In genomic region chr19:11125994-11126685, GRCh38 we compare ENCODE assay signal across 8 cellular contexts. TPM values are rescaled to one million over a fixed set of nuclear protein-coding genes. Genes with fewer than 3 reads are reported as not detected.
DNase-seq lines count a peak whose midpoint lies in the region; ATAC-seq and TF ChIP-seq lines count a peak whose summit lies in the region.

No MANE protein-coding gene starts in this region.

- H3K79me2 ChIP-seq in osteoblast (ENCODE audit: insufficient read depth, low read length) = no peaks in the 10 kb centered on the region

- no peak overlapping the region for H3K4me2 ChIP-seq in osteoblast (ENCODE audit: insufficient read depth, low read length)

- H3K27me3 ChIP-seq in RWPE2 (ENCODE audit: insufficient read depth, poor library complexity, severe bottlenecking) (no peaks in the 10 kb centered on the region), foreskin keratinocyte (no peaks in the 10 kb centered on the region), osteoblast (ENCODE audit: insufficient read depth, low read length) (no peaks in the 10 kb centered on the region), tibial artery (no peaks in the 10 kb centered on the region)

- peak; percentile 78 for DNase-seq in COLO668 (lab: John Stamatoyannopoulos, UW; ENCODE audit: unreplicated experiment)
- DNase-seq in HT-29 (ENCODE audit: low spot score) = peak; percentile 75
- DNase-seq in RWPE2 (ENCODE audit: low spot score) = no peak
- DNase-seq in activated T-helper 2 cell treated with anti-CD3 and anti-CD28 coated beads, Interferon-gamma antibody, Interleukin-2, Interleukin-4, amounts not matched to agents 10 μg/mL and 5 μg/mL and 100 μg/mL, durations not matched to agents 14 hours and 24 hours and 36 hours (ENCODE audit: low spot score) = peak; percentile 55
- DNase-seq in foreskin keratinocyte = peak in 1 of 2 donors; percentile 44
- DNase-seq in osteoblast (ENCODE audit: insufficient read length, low spot score, missing footprints) = peak; percentile 86
- peak; percentile 81 to 87 for DNase-seq in tibial artery

- ATAC-seq in RWPE2 (ENCODE audit: low read depth) (peak; percentile 49), foreskin keratinocyte (peak; percentile 54), GM19397 (IDR thresholded peaks at IDR 0.05; ENCODE audit: unreplicated experiment) (no peak)

- H3K27me3 Mint-ChIP-seq in activated T-helper 2 cell treated with anti-CD3 and anti-CD28 coated beads, Interferon-gamma antibody, Interleukin-2, Interleukin-4, amounts not matched to agents 10 μg/mL and 5 μg/mL and 100 μg/mL, durations not matched to agents 14 hours and 24 hours and 36 hours (ENCODE audit: low read depth) = no peaks in the 10 kb centered on the region

- H3K36me3 Mint-ChIP-seq in activated T-helper 2 cell treated with anti-CD3 and anti-CD28 coated beads, Interferon-gamma antibody, Interleukin-2, Interleukin-4, amounts not matched to agents 10 μg/mL and 5 μg/mL and 100 μg/mL, durations not matched to agents 14 hours and 24 hours and 36 hours (ENCODE audit: low read depth) = peaks cover 53% of the 10 kb centered on the region

- intact Hi-C loops in activated T-helper 2 cell treated with anti-CD3 and anti-CD28 coated beads, Interferon-gamma antibody, Interleukin-2, Interleukin-4, amounts not matched to agents 10 μg/mL and 5 μg/mL and 100 μg/mL, durations not matched to agents 14 hours and 24 hours and 36 hours (cut with micrococcal nuclease) = no loop called here
- intact Hi-C loops in tibial artery (cut with DNase I; ENCODE audit: low total_unique reads) = no loop called here

- peak overlapping the region; percentile 41 for H2AFZ ChIP-seq in osteoblast (ENCODE audit: low read length)

- no peaks in the 10 kb centered on the region for H3K4me1 Mint-ChIP-seq in activated T-helper 2 cell treated with anti-CD3 and anti-CD28 coated beads, Interferon-gamma antibody, Interleukin-2, Interleukin-4, amounts not matched to agents 10 μg/mL and 5 μg/mL and 100 μg/mL, durations not matched to agents 14 hours and 24 hours and 36 hours (ENCODE audit: low read depth)

- no peaks in the 10 kb centered on the region for H3K4me1 ChIP-seq in RWPE2 (ENCODE audit: insufficient read depth, poor library complexity, severe bottlenecking)
- no peaks in the 10 kb centered on the region for H3K4me1 ChIP-seq in foreskin keratinocyte
- H3K4me1 ChIP-seq in osteoblast (ENCODE audit: insufficient read depth, low read length) = no peaks in the 10 kb centered on the region
- H3K4me1 ChIP-seq in tibial artery = peaks cover 0 to 11% (median 4%) of the 10 kb centered on the region in 4 donors

- TF ChIP-seq CTCF in RWPE2 (IDR thresholded peaks at IDR 0.05; ENCODE audit: poor library complexity, severe bottlenecking) = peak; percentile 85
- TF ChIP-seq CTCF in foreskin keratinocyte (conservative IDR thresholded peaks at IDR 0.05) = peak; percentile 65
- TF ChIP-seq CTCF in osteoblast (IDR thresholded peaks at IDR 0.05; ENCODE audit: extremely low read depth, low read depth, low read length) = peak; percentile 77
- peak; percentile 74 to 88 for TF ChIP-seq CTCF in tibial artery (IDR thresholded peaks at IDR 0.05)

- no peak overlapping the region for H3K27ac Mint-ChIP-seq in activated T-helper 2 cell treated with anti-CD3 and anti-CD28 coated beads, Interferon-gamma antibody, Interleukin-2, Interleukin-4, amounts not matched to agents 10 μg/mL and 5 μg/mL and 100 μg/mL, durations not matched to agents 14 hours and 24 hours and 36 hours

- H3K4me3 ChIP-seq in RWPE2 (ENCODE audit: severe bottlenecking) = no peak overlapping the region
- H3K4me3 ChIP-seq in osteoblast (ENCODE audit: insufficient read depth, low read length) = no peak overlapping the region
- H3K4me3 ChIP-seq in tibial artery = no peak overlapping the region

- no peaks in the 10 kb centered on the region for H3K9me3 Mint-ChIP-seq in activated T-helper 2 cell treated with anti-CD3 and anti-CD28 coated beads, Interferon-gamma antibody, Interleukin-2, Interleukin-4, amounts not matched to agents 10 μg/mL and 5 μg/mL and 100 μg/mL, durations not matched to agents 14 hours and 24 hours and 36 hours

- H3K36me3 ChIP-seq in RWPE2 (ENCODE audit: low read depth) (peaks cover 100% of the 10 kb centered on the region), osteoblast (ENCODE audit: insufficient read depth, low read length) (peaks cover 86% of the 10 kb centered on the region), tibial artery (peaks cover 0 to 76% (median 52%) of the 10 kb centered on the region in 3 donors)

- H3K27ac ChIP-seq in RWPE2 (ENCODE audit: poor library complexity, severe bottlenecking) (no peak overlapping the region), foreskin keratinocyte (no peak overlapping the region), osteoblast (ENCODE audit: low read depth, low read length) (peak overlapping the region; percentile 33), tibial artery (peak overlapping the region; percentile 16 to 27)

- H4K20me1 ChIP-seq in osteoblast (ENCODE audit: insufficient read depth, low read length) = peaks cover 4% of the 10 kb centered on the region

- H3K4me3 Mint-ChIP-seq in activated T-helper 2 cell treated with anti-CD3 and anti-CD28 coated beads, Interferon-gamma antibody, Interleukin-2, Interleukin-4, amounts not matched to agents 10 μg/mL and 5 μg/mL and 100 μg/mL, durations not matched to agents 14 hours and 24 hours and 36 hours (ENCODE audit: low read depth) = no peak overlapping the region

- H3K9me3 ChIP-seq in RWPE2 (ENCODE audit: severe bottlenecking) = no peaks in the 10 kb centered on the region
- no peaks in the 10 kb centered on the region for H3K9me3 ChIP-seq in osteoblast (ENCODE audit: low read depth, low read length)
- H3K9me3 ChIP-seq in tibial artery = no peaks in the 10 kb centered on the region

RNA-seq across cellular contexts. Expression of gene SPC24, which starts 29.4 kb away (rescaled TPM):
- total RNA-seq in HT-29 (2014; rRNA removed; shearing (Covaris generic)) = 98.0 and 106 TPM in 2 replicates
- total RNA-seq in activated T-helper 2 cell treated with anti-CD3 and anti-CD28 coated beads, Interferon-gamma antibody, Interleukin-2, Interleukin-4, amounts not matched to agents 10 μg/mL and 5 μg/mL and 100 μg/mL, durations not matched to agents 14 hours and 24 hours and 36 hours = 38.3 and 38.8 TPM in 2 replicates
- total RNA-seq in foreskin keratinocyte (29.4 and 43.8 TPM in 2 replicates), osteoblast (5.4 and 6.5 TPM in 2 replicates)
- polyA plus RNA-seq in foreskin keratinocyte = 23.0 and 27.9 TPM in 2 replicates

RNA-seq across cellular contexts. Expression of gene LDLR, which starts 36.9 kb away (rescaled TPM):
- 202 and 218 TPM in 2 replicates for total RNA-seq in HT-29 (2014; rRNA removed; shearing (Covaris generic))
- 138 and 140 TPM in 2 replicates for total RNA-seq in activated T-helper 2 cell treated with anti-CD3 and anti-CD28 coated beads, Interferon-gamma antibody, Interleukin-2, Interleukin-4, amounts not matched to agents 10 μg/mL and 5 μg/mL and 100 μg/mL, durations not matched to agents 14 hours and 24 hours and 36 hours
- total RNA-seq in foreskin keratinocyte (319 and 330 TPM in 2 replicates), osteoblast (313 and 326 TPM in 2 replicates)
- 150 and 170 TPM in 2 replicates for polyA plus RNA-seq in foreskin keratinocyte

Comparison
In these comparisons a context has a peak if more than half of its experiments do, and no peak if none do; other contexts are left out.
1. H3K27ac ChIP-seq: peak in osteoblast (single experiment) and tibial artery (2 of 2); none in RWPE2 (single experiment) and foreskin keratinocyte (single experiment).
2. Peak in every context shown above with its lines, with median percentiles within 50 percentile points of each other: CTCF ChIP-seq.